20 cellular contexts compared by ENCODE assay signal in genomic region chr2:229843613-229844012, GRCh38.
"Had no signal": no experiment of that assay in that cellular context is flagged by ENCODE, and none has a peak within 500 bp of the region (broad histone marks: within the 10 kb centered on the region; RNA-seq: fewer than 3 reads in every experiment).

No MANE protein-coding gene starts in this region.

- H3K4me1 ChIP-seq: Peyer's patch had no signal

- H3K4me3 ChIP-seq: Peyer's patch, SJCRH30 had no signal

- H3K27ac ChIP-seq: KMS-11, Peyer's patch, RWPE1, SJCRH30 had no signal

- DNase-seq: activated CD4-positive, alpha-beta T cell treated with anti-CD3 and anti-CD28 coated beads for 4 hours; activated CD4-positive, alpha-beta T cell treated with anti-CD3 and anti-CD28 coated beads, Interleukin-2, amount 50 U/mL, for 4 hours; activated effector memory CD4-positive, alpha-beta T cell treated with anti-CD3 and anti-CD28 coated beads, Interleukin-2, amount 50 U/mL, for 16 hours; activated naive CD4-positive, alpha-beta T cell treated with Interleukin-2 at 50 U/mL for 16 hours; activated naive CD8-positive, alpha-beta T cell treated with anti-CD3 and anti-CD28 coated beads, Interleukin-2, amount 50 U/mL, for 24 hours; activated T-cell treated with anti-CD3 and anti-CD28 coated beads, Interleukin-2, amount 50 U/mL, for 4 hours; NCI-H1092 treated with DMSO at 0.1 percent for 48 hours; NCI-H1436; NCI-H1694 treated with DMSO at 0.1 percent for 48 hours; NCI-H2029 treated with DMSO at 0.1 percent for 48 hours; NCI-H524; Peyer's patch; Right ventricle myocardium superior; SJCRH30; SW 1271 had no signal

- H3K27me3 ChIP-seq: Peyer's patch, SJCRH30 had no signal

- ATAC-seq: activated CD4-positive, CD25-positive, alpha-beta regulatory T cell treated with anti-CD3 and anti-CD28 coated beads, Interleukin-2, amount 50 U/mL, for 24 hours; activated naive CD4-positive, alpha-beta T cell treated with anti-CD3 and anti-CD28 coated beads, Interleukin-2, amount 50 U/mL, for 72 hours; activated naive CD8-positive, alpha-beta T cell treated with anti-CD3 and anti-CD28 coated beads, Interleukin-2, amount 50 U/mL, for 24 hours; activated T-cell treated with anti-CD3 and anti-CD28 coated beads, Interleukin-2, amount 50 U/mL, for 4 hours; SK-N-SH treated with all-trans-retinoic acid at 6 μM for 48 hours had no signal

- H3K9me3 ChIP-seq: Peyer's patch, SJCRH30 had no signal
